4 cellular contexts compared by ENCODE assay signal in the genomic region with DNA sequence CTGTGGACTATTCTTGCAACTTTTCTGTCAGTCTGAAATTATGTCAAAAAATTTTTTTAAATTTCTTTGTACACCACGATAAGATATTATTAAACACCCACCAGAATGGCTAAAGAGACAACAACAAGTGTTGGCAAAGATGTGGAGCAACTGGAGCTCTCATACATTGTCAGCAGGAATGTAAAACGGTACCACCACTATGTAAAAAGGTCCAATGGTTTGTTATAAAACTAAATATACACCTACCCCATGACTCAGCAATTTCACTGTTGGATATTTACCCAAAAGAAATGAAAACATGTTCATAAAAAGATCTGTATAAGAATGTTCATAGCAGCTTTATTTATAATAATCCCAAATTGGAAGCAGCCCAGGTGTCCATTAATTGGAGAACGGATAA.
A peak's percentile ranks its signal among the peaks of the same experiment; 100 is the strongest.
TF ChIP-seq lines count a peak whose summit lies in the region.

No MANE protein-coding gene starts in this region.

TF ChIP-seq in SK-N-SH treated with all-trans-retinoic acid at 6 μM for 48 hours, 23 proteins besides CTCF, POLR2A, EP300 and RAD21:
- no peak for TF ChIP-seq TCF4 (CRISPR knock-in tag; IDR thresholded peaks at IDR 0.05; ENCODE audit: borderline replicate concordance)
- TF ChIP-seq ZFP3 (CRISPR knock-in tag; IDR thresholded peaks at IDR 0.05): peak; percentile 86

TF ChIP-seq in SK-N-SH, 30 proteins besides CTCF, POLR2A, EP300 and RAD21:
- TF ChIP-seq TEAD4 (IDR thresholded peaks at IDR 0.05; ENCODE audit: borderline replicate concordance, insufficient read depth) (no peak), RCOR1 (IDR thresholded peaks at IDR 0.05; ENCODE audit: low read length) (no peak), FOXM1 (IDR thresholded peaks at IDR 0.05; ENCODE audit: low read depth) (no peak), NFIC (IDR thresholded peaks at IDR 0.05; ENCODE audit: borderline replicate concordance) (no peak), RFX5 (IDR thresholded peaks at IDR 0.05; ENCODE audit: low read length) (no peak), TAF1 (IDR thresholded peaks at IDR 0.05; ENCODE audit: borderline replicate concordance, low read depth, low read length) (no peak), YY1 (IDR thresholded peaks at IDR 0.05; ENCODE audit: low read depth) (no peak), FOSL2 (IDR thresholded peaks at IDR 0.05; ENCODE audit: borderline replicate concordance, low read depth) (no peak)
- TF ChIP-seq, protein P1, sequence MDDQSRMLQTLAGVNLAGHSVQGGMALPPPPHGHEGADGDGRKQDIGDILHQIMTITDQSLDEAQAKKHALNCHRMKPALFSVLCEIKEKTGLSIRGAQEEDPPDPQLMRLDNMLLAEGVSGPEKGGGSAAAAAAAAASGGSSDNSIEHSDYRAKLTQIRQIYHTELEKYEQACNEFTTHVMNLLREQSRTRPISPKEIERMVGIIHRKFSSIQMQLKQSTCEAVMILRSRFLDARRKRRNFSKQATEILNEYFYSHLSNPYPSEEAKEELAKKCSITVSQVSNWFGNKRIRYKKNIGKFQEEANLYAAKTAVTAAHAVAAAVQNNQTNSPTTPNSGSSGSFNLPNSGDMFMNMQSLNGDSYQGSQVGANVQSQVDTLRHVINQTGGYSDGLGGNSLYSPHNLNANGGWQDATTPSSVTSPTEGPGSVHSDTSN (IDR thresholded peaks at IDR 0.05): no peak
- TF ChIP-seq, protein P2, sequence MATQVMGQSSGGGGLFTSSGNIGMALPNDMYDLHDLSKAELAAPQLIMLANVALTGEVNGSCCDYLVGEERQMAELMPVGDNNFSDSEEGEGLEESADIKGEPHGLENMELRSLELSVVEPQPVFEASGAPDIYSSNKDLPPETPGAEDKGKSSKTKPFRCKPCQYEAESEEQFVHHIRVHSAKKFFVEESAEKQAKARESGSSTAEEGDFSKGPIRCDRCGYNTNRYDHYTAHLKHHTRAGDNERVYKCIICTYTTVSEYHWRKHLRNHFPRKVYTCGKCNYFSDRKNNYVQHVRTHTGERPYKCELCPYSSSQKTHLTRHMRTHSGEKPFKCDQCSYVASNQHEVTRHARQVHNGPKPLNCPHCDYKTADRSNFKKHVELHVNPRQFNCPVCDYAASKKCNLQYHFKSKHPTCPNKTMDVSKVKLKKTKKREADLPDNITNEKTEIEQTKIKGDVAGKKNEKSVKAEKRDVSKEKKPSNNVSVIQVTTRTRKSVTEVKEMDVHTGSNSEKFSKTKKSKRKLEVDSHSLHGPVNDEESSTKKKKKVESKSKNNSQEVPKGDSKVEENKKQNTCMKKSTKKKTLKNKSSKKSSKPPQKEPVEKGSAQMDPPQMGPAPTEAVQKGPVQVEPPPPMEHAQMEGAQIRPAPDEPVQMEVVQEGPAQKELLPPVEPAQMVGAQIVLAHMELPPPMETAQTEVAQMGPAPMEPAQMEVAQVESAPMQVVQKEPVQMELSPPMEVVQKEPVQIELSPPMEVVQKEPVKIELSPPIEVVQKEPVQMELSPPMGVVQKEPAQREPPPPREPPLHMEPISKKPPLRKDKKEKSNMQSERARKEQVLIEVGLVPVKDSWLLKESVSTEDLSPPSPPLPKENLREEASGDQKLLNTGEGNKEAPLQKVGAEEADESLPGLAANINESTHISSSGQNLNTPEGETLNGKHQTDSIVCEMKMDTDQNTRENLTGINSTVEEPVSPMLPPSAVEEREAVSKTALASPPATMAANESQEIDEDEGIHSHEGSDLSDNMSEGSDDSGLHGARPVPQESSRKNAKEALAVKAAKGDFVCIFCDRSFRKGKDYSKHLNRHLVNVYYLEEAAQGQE (IDR thresholded peaks at IDR 0.05; ENCODE audit: low read depth, low read length): no peak

TF ChIP-seq in A549, 52 proteins besides CTCF, POLR2A, EP300 and RAD21:
- TF ChIP-seq PHF8 (IDR thresholded peaks at IDR 0.05; ENCODE audit: borderline replicate concordance, low read depth) (no peak), HOXA7 (CRISPR knock-in tag; IDR thresholded peaks at IDR 0.05) (no peak), CBX8 (IDR thresholded peaks at IDR 0.05) (no peak), FOSB (CRISPR knock-in tag; IDR thresholded peaks at IDR 0.05) (no peak), ZC3H11A (IDR thresholded peaks at IDR 0.05) (no peak), HDAC2 (IDR thresholded peaks at IDR 0.05) (no peak), ZSCAN20 (CRISPR knock-in tag; IDR thresholded peaks at IDR 0.05) (no peak), MAFK (IDR thresholded peaks at IDR 0.05; ENCODE audit: partially characterized antibody) (peak; percentile 95), NFE2L2 (conservative IDR thresholded peaks at IDR 0.05; ENCODE audit: low read length) (peak; percentile 97), GATA3 (IDR thresholded peaks at IDR 0.05; ENCODE audit: borderline replicate concordance) (no peak), CEBPB (IDR thresholded peaks at IDR 0.05) (no peak), RCOR1 (IDR thresholded peaks at IDR 0.05; ENCODE audit: low read depth, low read length) (no peak), EHMT2 (IDR thresholded peaks at IDR 0.05; ENCODE audit: low read depth) (no peak), ZFP36 (IDR thresholded peaks at IDR 0.05; ENCODE audit: borderline replicate concordance, partially characterized antibody) (peak; percentile 88), FOXS1 (CRISPR knock-in tag; IDR thresholded peaks at IDR 0.05) (no peak)

TF ChIP-seq in H1, 55 proteins besides CTCF, POLR2A, EP300 and RAD21:
- TF ChIP-seq TCF12 (IDR thresholded peaks at IDR 0.05; ENCODE audit: low read depth, low read length) (no peak), BACH1 (IDR thresholded peaks at IDR 0.05; ENCODE audit: low read length) (peak; percentile 8; the same call in 1 of the 2 replicates)
